In the genomic region with DNA sequence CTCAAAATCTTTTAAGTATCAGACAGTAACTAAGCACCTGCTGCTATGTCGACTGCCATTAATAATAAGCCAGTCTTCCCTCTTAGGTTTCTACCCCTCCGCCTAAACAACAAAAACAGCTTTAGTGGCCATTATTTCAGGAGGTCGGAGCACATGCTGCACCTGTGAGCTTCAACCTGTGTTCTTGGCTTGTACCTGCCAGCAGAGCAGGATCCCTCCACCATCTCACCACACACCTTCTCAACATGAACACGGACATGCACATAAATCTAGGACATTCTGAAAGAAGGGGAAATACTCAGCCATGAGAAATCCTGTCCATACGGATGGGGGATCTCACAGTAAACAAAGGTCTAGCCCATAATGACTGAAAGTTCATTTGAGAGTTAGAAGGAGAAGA, we compare ENCODE assay signal across 17 cellular contexts. TPM values are rescaled to one million over a fixed set of nuclear protein-coding genes. Genes with fewer than 3 reads are reported as not detected.
DNase-seq lines count a peak whose midpoint lies in the region; ATAC-seq, FAIRE-seq and TF ChIP-seq lines count a peak whose summit lies in the region.
"Had no signal": no experiment of that assay in that cellular context is flagged by ENCODE, and none has a peak within 500 bp of the region (broad histone marks: within the 10 kb centered on the region; RNA-seq: fewer than 3 reads in every experiment).

No MANE protein-coding gene starts in this region.

- peak; percentile 46 for DNase-seq in activated effector memory CD4-positive, alpha-beta T cell treated with anti-CD3 and anti-CD28 coated beads, Interleukin-2, amount 50 U/mL, for 16 hours
- DNase-seq in activated effector memory CD4-positive, alpha-beta T cell treated with Interleukin-2 at 50 U/mL for 16 hours: no peak
- DNase-seq in PC-3 (no peak), HepG2 (ENCODE audit: low spot score) (no peak), suprapubic skin (ENCODE audit: low spot score in 2 of 2) (no peak), iPS-NIHi7 (ENCODE audit: extremely low spot score) (no peak), GM20000 (ENCODE audit: low spot score) (no peak)
- DNase-seq: adrenal gland, naive B cell, NCI-H1048, NCI-H524, T-helper 2 cell had no signal

- TF ChIP-seq RAD21 in HepG2 (CRISPR knock-in tag; IDR thresholded peaks at IDR 0.05): no peak

- no peak for TF ChIP-seq CTCF in PC-3 (conservative IDR thresholded peaks at IDR 0.05; ENCODE audit: low read depth, low read length)
- no peak for TF ChIP-seq CTCF in HepG2 (CRISPR knock-in tag; IDR thresholded peaks at IDR 0.05)
- no peak for TF ChIP-seq CTCF in suprapubic skin (IDR thresholded peaks at IDR 0.05)
- TF ChIP-seq CTCF in GM20000 (IDR thresholded peaks at IDR 0.05; ENCODE audit: extremely low read depth, missing control alignments): no peak

- FAIRE-seq in HepG2 (lab: Jason Lieb, UNC): no peak

- peak overlapping the region; percentile 66; the same call in 1 of the 2 replicates for H3K27ac ChIP-seq in PC-3 (ENCODE audit: low read length)
- peak overlapping the region; percentile 94 for H3K27ac ChIP-seq in HepG2 (ENCODE audit: extremely low read length, insufficient read depth, low read length)
- peak overlapping the region; percentile 79 for H3K27ac ChIP-seq in suprapubic skin
- H3K27ac ChIP-seq: RWPE1 had no signal

- CTCF ChIA-PET in PC-3 (lab: Charles Lee): interaction anchor here (1.2 kb wide), 1 partner anchor 55 kb away, joined by 3 read pairs; no protein-coding TSS in a partner anchor
- CTCF ChIA-PET in HepG2 (lab: Yijun Ruan, JAX; ENCODE audit: low intra/inter-chr PET ratio, low total read pairs): no interaction called here

- BruUV-seq in PC-3 (replicated peaks; lab: Mats Ljungman, UMichigan) (TSS peak; percentile 6), HepG2 (replicated peaks; lab: Mats Ljungman, UMichigan) (TSS peak; percentile 8)

- H2AFZ ChIP-seq in PC-3 (ENCODE audit: low read length) (0 out of 2 replicates have a peak overlapping the region, but pooled peaks have one; percentile 63), HepG2 (ENCODE audit: low read length) (no peak overlapping the region)

- WGBS in HepG2 (ENCODE audit: low lambda C conversion rate): 58% methylated on average over 5 of the region's 5 CpGs
- WGBS in suprapubic skin: 89% methylated on average over 5 of the region's 5 CpGs

- H3K27me3 ChIP-seq in PC-3 (ENCODE audit: low read length) (no peaks in the 10 kb centered on the region), HepG2 (ENCODE audit: control insufficient read depth in 1 of 2, insufficient read depth in 2 of 2, low read length in 2 of 2) (no peaks in the 10 kb centered on the region; a peak in 1 of 5 replicates), suprapubic skin (no peaks in the 10 kb centered on the region)
- H3K27me3 ChIP-seq: adrenal gland, vagina had no signal

- H4K20me1 ChIP-seq in PC-3 (ENCODE audit: low read length) (no peaks in the 10 kb centered on the region), HepG2 (ENCODE audit: insufficient read depth, low read length) (no peaks in the 10 kb centered on the region)

- POLR2A ChIA-PET in PC-3 (lab: Charles Lee; ENCODE audit: unreplicated experiment): interaction anchor here (0.6 kb wide), 1 partner anchor 132 kb away, joined by 3 read pairs; no protein-coding TSS in a partner anchor
- POLR2A ChIA-PET in HepG2 (lab: Yijun Ruan, JAX): no interaction called here

- intact Hi-C loops in PC-3 (cut with micrococcal nuclease): no loop called here
- intact Hi-C loops in HepG2 (cut with micrococcal nuclease; ENCODE audit: unreplicated experiment): loop anchor here (2.0 kb wide), 1 partner anchor 45 kb away; no protein-coding TSS in a partner anchor

- ATAC-seq in PC-3: no peak
- ATAC-seq in HepG2: no peak
- no peak for ATAC-seq in HG03520 (IDR thresholded peaks at IDR 0.05; ENCODE audit: unreplicated experiment)
- ATAC-seq: stimulated activated effector memory CD8-positive, alpha-beta T cell treated with anti-CD3 and anti-CD28 coated beads, Interleukin-12 subunit alpha, Interleukin-12 subunit beta, amount 100 ng/mL, for 72 hours had no signal

- peaks cover 64% of the 10 kb centered on the region for H3K4me1 ChIP-seq in PC-3 (ENCODE audit: insufficient read depth, low read length)
- H3K4me1 ChIP-seq in HepG2 (ENCODE audit: insufficient read depth, low read length): peaks cover 82% of the 10 kb centered on the region
- peaks cover 50% of the 10 kb centered on the region for H3K4me1 ChIP-seq in suprapubic skin

- no peaks in the 10 kb centered on the region for H3K36me3 ChIP-seq in PC-3 (ENCODE audit: low read depth, low read length)
- no peaks in the 10 kb centered on the region for H3K36me3 ChIP-seq in HepG2 (replicated peaks in 1 of 2; ENCODE audit: control insufficient read depth in 1 of 2, insufficient read depth in 2 of 2, low read length in 2 of 2)
- H3K36me3 ChIP-seq in suprapubic skin: no peaks in the 10 kb centered on the region
- H3K36me3 ChIP-seq: adrenal gland, vagina had no signal

- H3F3A ChIP-seq in PC-3 (ENCODE audit: low read length, unreplicated experiment): no peaks in the 10 kb centered on the region

- H3K9ac ChIP-seq in PC-3 (ENCODE audit: low read length) (no peak overlapping the region), HepG2 (ENCODE audit: insufficient read depth, low read depth, low read length) (peak overlapping the region; percentile 87)

- H3K79me2 ChIP-seq in PC-3 (ENCODE audit: low read length): peaks cover 81% of the 10 kb centered on the region
- H3K79me2 ChIP-seq in HepG2 (ENCODE audit: insufficient read depth, low read length): peaks cover 85% of the 10 kb centered on the region

- TF ChIP-seq POLR2A in HepG2 (IDR thresholded peaks at IDR 0.05; ENCODE audit: insufficient read depth in 1 of 2, low read depth in 2 of 2, low read length in 2 of 2): no peak
- no peak for TF ChIP-seq POLR2A in suprapubic skin (IDR thresholded peaks at IDR 0.05)

- in situ Hi-C loops in HepG2 (cut with HindIII; ENCODE audit: extremely low pct_ligation_motif_present, low pct_unique_long_range_greater_than_20kb): loop anchor here (25.0 kb wide), 1 partner anchor 924 kb away; a partner anchor contains a TSS

- H3K4me3 ChIP-seq in PC-3 (ENCODE audit: low read length): peak overlapping the region; percentile 50
- H3K4me3 ChIP-seq in HepG2 (replicated peaks in 1 of 3; ENCODE audit: insufficient read depth in 1 of 3, low read depth in 2 of 3, low read length in 3 of 3): peak overlapping the region in 2 of 3 experiments; percentile 56 to 60; a peak in 4 of 6 replicates
- no peak overlapping the region for H3K4me3 ChIP-seq in suprapubic skin
- H3K4me3 ChIP-seq: adrenal gland, vagina had no signal

- H3K4me2 ChIP-seq in PC-3 (ENCODE audit: low read length): peak overlapping the region; percentile 96
- peak overlapping the region; percentile 74 for H3K4me2 ChIP-seq in HepG2 (ENCODE audit: low read depth, low read length)

- H3K9me3 ChIP-seq in PC-3 (ENCODE audit: low read length) (no peaks in the 10 kb centered on the region), HepG2 (ENCODE audit: low read length) (no peaks in the 10 kb centered on the region), suprapubic skin (no peaks in the 10 kb centered on the region)
- H3K9me3 ChIP-seq: adrenal gland, vagina had no signal

- no peak for TF ChIP-seq EP300 in HepG2 (IDR thresholded peaks at IDR 0.05; ENCODE audit: low read depth in 2 of 2, low read length in 2 of 2)
- TF ChIP-seq EP300 in HepG2 (CRISPR knock-in tag; IDR thresholded peaks at IDR 0.05; ENCODE audit: borderline replicate concordance): no peak
- TF ChIP-seq EP300 in suprapubic skin (IDR thresholded peaks at IDR 0.05): no peak

- H3K9me2 ChIP-seq in PC-3 (replicated peaks; ENCODE audit: low read length): no peaks in the 10 kb centered on the region

RNA-seq across cellular contexts. Expression of a gene that starts 3.7 kb away (rescaled TPM):
- total RNA-seq in PC-3 (2014; rRNA removed) (98.0 and 130 TPM in 2 replicates), HepG2 (2016; rRNA removed; fragmentation: Illumina TruSeq; extraction: Trizol) (356 and 411 TPM in 2 replicates), suprapubic skin (100 to 1,000 TPM; 103 to 258 (median 147) TPM)
- total RNA-seq in HepG2 (2016; cell fraction: cytosol; rRNA removed; fragmentation: Illumina TruSeq; extraction: Trizol; ENCODE audit: low read depth): 374 and 466 TPM in 2 replicates
- total RNA-seq in HepG2 (2016; cell fraction: insoluble cytoplasmic fraction; rRNA removed; fragmentation: Illumina TruSeq; extraction: Trizol): 373 and 443 TPM in 2 replicates
- 360 and 432 TPM in 2 replicates for total RNA-seq in HepG2 (2016; cell fraction: membrane; rRNA removed; fragmentation: Illumina TruSeq; extraction: Trizol)
- 129 and 140 TPM in 2 replicates for total RNA-seq in HepG2 (2016; cell fraction: nucleus; rRNA removed; fragmentation: Illumina TruSeq; extraction: Trizol)
- 215 and 233 TPM in 2 replicates for polyA plus RNA-seq in HepG2 (2011; rRNA removed)
- 375 and 416 TPM in 2 replicates for polyA plus RNA-seq in HepG2 (2011; cell fraction: cytosol; rRNA removed)
- 94.1 and 130 TPM in 2 replicates for polyA plus RNA-seq in HepG2 (2011; cell fraction: nucleus; rRNA removed)
- polyA plus RNA-seq in HepG2 (2012): 216 and 218 TPM in 2 replicates
- 479 and 611 TPM in 2 replicates for polyA plus RNA-seq in HepG2 (2016; cell fraction: cytosol; fragmentation: Illumina TruSeq; extraction: Trizol; ENCODE audit: low read depth)
- 473 and 479 TPM in 2 replicates for polyA plus RNA-seq in HepG2 (2016; cell fraction: insoluble cytoplasmic fraction; fragmentation: Illumina TruSeq; extraction: Trizol; ENCODE audit: low read depth)
- 378 and 460 TPM in 2 replicates for polyA plus RNA-seq in HepG2 (2016; cell fraction: membrane; fragmentation: Illumina TruSeq; extraction: Trizol; ENCODE audit: low read depth)
- polyA plus RNA-seq in HepG2 (2016; cell fraction: nucleus; fragmentation: Illumina TruSeq; extraction: Trizol; ENCODE audit: insufficient read depth, low read depth): 240 and 246 TPM in 2 replicates
- 0.14 and 63.3 TPM in 2 replicates for polyA minus RNA-seq in HepG2 (2011; rRNA and poly(A)+ RNA removed; ENCODE audit: low replicate concordance)
- polyA minus RNA-seq in HepG2 (2011; cell fraction: cytosol; rRNA and poly(A)+ RNA removed): 74.5 and 95.0 TPM in 2 replicates
- 40.4 and 58.9 TPM in 2 replicates for polyA minus RNA-seq in HepG2 (2011; cell fraction: nucleus; rRNA and poly(A)+ RNA removed)

RNA-seq across cellular contexts. Expression of a gene that starts 27.6 kb away (rescaled TPM):
- total RNA-seq in PC-3 (2014; rRNA removed) (not detected in 2 replicates), HepG2 (2016; rRNA removed; fragmentation: Illumina TruSeq; extraction: Trizol) (not detected in 2 replicates), suprapubic skin (not detected)
- total RNA-seq in HepG2 (2016; cell fraction: cytosol; rRNA removed; fragmentation: Illumina TruSeq; extraction: Trizol; ENCODE audit: low read depth): not detected in 2 replicates
- total RNA-seq in HepG2 (2016; cell fraction: insoluble cytoplasmic fraction; rRNA removed; fragmentation: Illumina TruSeq; extraction: Trizol): not detected in 2 replicates
- total RNA-seq in HepG2 (2016; cell fraction: membrane; rRNA removed; fragmentation: Illumina TruSeq; extraction: Trizol): not detected in 2 replicates
- not detected in 2 replicates for total RNA-seq in HepG2 (2016; cell fraction: nucleus; rRNA removed; fragmentation: Illumina TruSeq; extraction: Trizol)
- 0.01 TPM in 1 of 2 replicates, not detected in the other for polyA plus RNA-seq in HepG2 (2011; rRNA removed)
- polyA plus RNA-seq in HepG2 (2011; cell fraction: cytosol; rRNA removed): not detected in 2 replicates
- not detected in 2 replicates for polyA plus RNA-seq in HepG2 (2011; cell fraction: nucleus; rRNA removed)
- polyA plus RNA-seq in HepG2 (2012): not detected in 2 replicates
- not detected in 2 replicates for polyA plus RNA-seq in HepG2 (2016; cell fraction: cytosol; fragmentation: Illumina TruSeq; extraction: Trizol; ENCODE audit: low read depth)
- polyA plus RNA-seq in HepG2 (2016; cell fraction: insoluble cytoplasmic fraction; fragmentation: Illumina TruSeq; extraction: Trizol; ENCODE audit: low read depth): not detected in 2 replicates
- not detected in 2 replicates for polyA plus RNA-seq in HepG2 (2016; cell fraction: membrane; fragmentation: Illumina TruSeq; extraction: Trizol; ENCODE audit: low read depth)
- polyA plus RNA-seq in HepG2 (2016; cell fraction: nucleus; fragmentation: Illumina TruSeq; extraction: Trizol; ENCODE audit: insufficient read depth, low read depth): not detected in 2 replicates
- not detected in 2 replicates for polyA minus RNA-seq in HepG2 (2011; rRNA and poly(A)+ RNA removed; ENCODE audit: low replicate concordance)
- not detected in 2 replicates for polyA minus RNA-seq in HepG2 (2011; cell fraction: cytosol; rRNA and poly(A)+ RNA removed)
- not detected in 2 replicates for polyA minus RNA-seq in HepG2 (2011; cell fraction: nucleus; rRNA and poly(A)+ RNA removed)
- total RNA-seq: A673, adrenal gland, vagina had no signal
- polyA plus RNA-seq: adrenal gland had no signal
